In the genomic region with DNA sequence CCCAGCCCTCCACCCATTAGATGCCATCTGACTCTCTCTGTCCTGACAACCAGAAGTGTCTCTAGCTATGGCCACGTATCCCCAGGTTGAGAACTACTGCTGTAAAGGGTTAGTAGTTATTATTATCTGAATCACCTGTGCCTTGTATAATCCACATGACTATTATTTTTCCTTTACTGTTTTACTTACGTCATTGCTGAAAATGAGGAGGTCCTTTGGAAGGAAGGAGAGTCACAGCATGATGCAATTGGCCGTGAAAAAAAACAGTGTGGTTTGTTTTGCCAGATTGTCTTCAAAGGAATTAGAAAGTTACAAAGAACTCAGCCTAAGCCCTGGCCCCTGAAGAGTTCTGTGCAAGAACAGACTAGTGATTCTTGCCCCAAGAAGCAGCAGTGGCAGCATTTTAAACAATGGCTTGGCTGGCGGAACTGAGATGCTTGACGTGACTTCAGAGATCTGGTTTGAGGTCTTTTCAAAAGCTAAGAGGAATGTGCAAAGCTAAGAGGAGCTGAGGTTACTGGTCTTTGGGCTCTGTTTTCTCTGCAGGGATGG, we compare ENCODE assay signal across 18 cellular contexts.
"Had no signal": no experiment of that assay in that cellular context is flagged by ENCODE, and none has a peak within 500 bp of the region (broad histone marks: within the 10 kb centered on the region; RNA-seq: fewer than 3 reads in every experiment).

No MANE protein-coding gene starts in this region.

- ATAC-seq: activated CD4-positive, CD25-positive, alpha-beta regulatory T cell treated with anti-CD3 and anti-CD28 coated beads, Interleukin-2, amount 50 U/mL, for 24 hours; activated T-cell treated with anti-CD3 and anti-CD28 coated beads, Interleukin-2, amount 50 U/mL, for 4 hours; left ventricle myocardium superior; mucosa of descending colon; stimulated activated naive B cell treated with anti-CD40 and anti-IgM and Interleukin-4, amounts not matched to agents 10 μg/mL and 1 μg/mL and 100 μg/mL, for 72 hours had no signal

- H3K27me3 ChIP-seq: neutrophil had no signal

- H3K9me3 ChIP-seq: breast epithelium, mucosa of descending colon, neutrophil had no signal

- H3K4me1 Mint-ChIP-seq: memory B cell; naive B cell; stimulated activated naive B cell treated with anti-CD40 and anti-IgM and Interleukin-4, amounts not matched to agents 10 μg/mL and 1 μg/mL and 100 μg/mL, for 72 hours had no signal

- DNase-seq: activated CD4-positive, alpha-beta T cell treated with anti-CD3 and anti-CD28 coated beads, Interleukin-2, amount 50 U/mL, for 1 hour; activated CD8-positive, alpha-beta memory T cell treated with anti-CD3 and anti-CD28 coated beads, Interleukin-2, amount 50 U/mL, for 4 hours; activated naive CD4-positive, alpha-beta T cell treated with anti-CD3 and anti-CD28 coated beads for 36 hours; activated T-cell treated with anti-CD3 and anti-CD28 coated beads, Interleukin-2, amount 50 U/mL, for 4 hours; left ventricle myocardium superior; mucosa of descending colon; naive B cell; spleen; stimulated activated CD4-positive, alpha-beta T cell treated with anti-CD3 and anti-CD28 coated beads, Interleukin-4, amount 100 ng/mL, for 4 hours; stimulated activated naive B cell treated with anti-CD40 and anti-IgM and Interleukin-4, amounts not matched to agents 10 μg/mL and 1 μg/mL and 100 μg/mL, for 72 hours; T1000 had no signal

- H2AFZ ChIP-seq: parathyroid adenoma had no signal

- H3K27ac Mint-ChIP-seq: activated naive CD4-positive, alpha-beta T cell treated with anti-CD3 and anti-CD28 coated beads for 36 hours; memory B cell; naive B cell; stimulated activated naive B cell treated with anti-CD40 and anti-IgM and Interleukin-4, amounts not matched to agents 10 μg/mL and 1 μg/mL and 100 μg/mL, for 72 hours had no signal

- H3K36me3 ChIP-seq: breast epithelium, esophagus muscularis mucosa, neutrophil, spleen had no signal

- H3K27ac ChIP-seq: coronary artery, esophagus muscularis mucosa, neutrophil, parathyroid adenoma, spleen had no signal

- H3K79me2 ChIP-seq: parathyroid adenoma had no signal

- H3K36me3 Mint-ChIP-seq: memory B cell; naive B cell; stimulated activated naive B cell treated with anti-CD40 and anti-IgM and Interleukin-4, amounts not matched to agents 10 μg/mL and 1 μg/mL and 100 μg/mL, for 72 hours had no signal

- H3K4me3 ChIP-seq: breast epithelium, coronary artery, esophagus muscularis mucosa, mucosa of descending colon, spleen had no signal

- H3K9ac ChIP-seq: parathyroid adenoma had no signal

- H3K4me1 ChIP-seq: breast epithelium, esophagus muscularis mucosa, parathyroid adenoma, spleen had no signal

- H3K4me3 Mint-ChIP-seq: activated naive CD4-positive, alpha-beta T cell treated with anti-CD3 and anti-CD28 coated beads for 36 hours; activated T-cell treated with anti-CD3 and anti-CD28 coated beads, Interleukin-2, amount 50 U/mL, for 4 hours; memory B cell; stimulated activated naive B cell treated with anti-CD40 and anti-IgM and Interleukin-4, amounts not matched to agents 10 μg/mL and 1 μg/mL and 100 μg/mL, for 72 hours had no signal
